In the genomic region with DNA sequence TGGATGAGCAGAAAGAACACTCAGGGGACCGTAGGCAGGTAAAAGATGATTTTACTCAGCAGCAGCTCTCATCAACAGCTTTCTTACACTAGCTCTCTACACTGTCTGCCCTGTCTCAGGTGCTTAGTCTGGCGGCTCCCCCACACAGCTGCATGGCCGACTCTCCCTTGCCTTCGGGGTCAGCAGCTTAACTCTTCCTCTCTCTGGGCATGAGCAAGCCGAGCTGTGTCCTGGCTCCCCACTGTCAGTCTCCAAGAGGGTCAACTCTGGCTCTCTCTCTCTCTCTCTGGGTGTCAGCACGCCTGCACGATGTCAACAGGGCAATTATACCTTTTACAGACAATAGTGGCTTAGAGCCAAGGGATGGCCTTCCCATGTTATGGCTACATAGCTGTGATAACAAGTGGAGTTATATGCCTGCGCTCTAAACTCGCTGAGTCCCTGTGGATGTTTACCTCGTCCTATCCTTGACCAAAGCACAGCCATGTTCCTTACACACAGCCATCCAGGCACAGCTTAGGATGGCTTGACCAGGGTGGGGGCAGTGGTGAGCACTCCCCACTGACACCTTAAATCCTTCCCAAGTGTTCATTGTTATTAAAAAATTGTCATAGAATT, we compare ENCODE assay signal across 10 cellular contexts. TPM values are rescaled to one million over a fixed set of nuclear protein-coding genes. Genes with fewer than 3 reads are reported as not detected.
DNase-seq lines count a peak whose midpoint lies in the region; ATAC-seq and TF ChIP-seq lines count a peak whose summit lies in the region.
"Had no signal": no experiment of that assay in that cellular context is flagged by ENCODE, and none has a peak within 500 bp of the region (broad histone marks: within the 10 kb centered on the region; RNA-seq: fewer than 3 reads in every experiment).

No MANE protein-coding gene starts in this region.

- TF ChIP-seq CTCF in Peyer's patch (IDR thresholded peaks at IDR 0.05) = no peak
- TF ChIP-seq CTCF in gastrocnemius medialis (IDR thresholded peaks at IDR 0.05 in 4 of 5, conservative IDR thresholded peaks at IDR 0.05 in 1 of 5) = no peak
- no peak for TF ChIP-seq CTCF in Caco-2 (IDR thresholded peaks at IDR 0.05; ENCODE audit: insufficient read depth in 1 of 2, low read depth in 1 of 2, low read length in 1 of 2, severe bottlenecking in 1 of 2, unreplicated experiment in 1 of 2)

- H3K9me3 ChIP-seq in CD4-positive, alpha-beta memory T cell (ENCODE audit: control insufficient read depth in 1 of 2, low read length in 2 of 2) = no peaks in the 10 kb centered on the region
- no peaks in the 10 kb centered on the region for H3K9me3 ChIP-seq in Peyer's patch
- H3K9me3 ChIP-seq in gastrocnemius medialis = no peaks in the 10 kb centered on the region
- no peaks in the 10 kb centered on the region for H3K9me3 ChIP-seq in Caco-2

- H3K4me3 ChIP-seq in CD4-positive, alpha-beta memory T cell (ENCODE audit: low read length in 2 of 2) = no peak overlapping the region
- H3K4me3 ChIP-seq in Peyer's patch = peak overlapping the region in 1 of 4 donors; percentile 16
- H3K4me3 ChIP-seq in gastrocnemius medialis = no peak overlapping the region
- no peak overlapping the region for H3K4me3 ChIP-seq in Caco-2 (ENCODE audit: low read depth, low read length)

- POLR2A ChIA-PET in CD4-positive, alpha-beta memory T cell (lab: Charles Lee; ENCODE audit: partially characterized antibody) = no interaction called here
- POLR2A ChIA-PET in Caco-2 (lab: Charles Lee) = no interaction called here

- no peak overlapping the region for H3K27ac ChIP-seq in CD4-positive, alpha-beta memory T cell (ENCODE audit: low read depth, low read length)
- H3K27ac ChIP-seq in Peyer's patch (peak overlapping the region in 3 of 4 donors; percentile 57 to 88 (median 65)), epithelial cell of prostate (peak overlapping the region; percentile 96), gastrocnemius medialis (peak overlapping the region; percentile 30 to 58 (median 58))

- no peak for ATAC-seq in gastrocnemius medialis
- no peak for ATAC-seq in HG02588 (IDR thresholded peaks at IDR 0.05; ENCODE audit: unreplicated experiment)

- H3K4me1 ChIP-seq in CD4-positive, alpha-beta memory T cell (ENCODE audit: insufficient read depth, low read length) = peaks cover 27% of the 10 kb centered on the region
- H3K4me1 ChIP-seq in Peyer's patch (peaks cover 0 to 25% (median 6%) of the 10 kb centered on the region in 4 donors), gastrocnemius medialis (peaks cover 11 to 20% of the 10 kb centered on the region in 2 donors), Caco-2 (peaks cover 4% of the 10 kb centered on the region; the same call in 1 of the 2 replicates)

- no peaks in the 10 kb centered on the region for H3K36me3 ChIP-seq in CD4-positive, alpha-beta memory T cell (ENCODE audit: insufficient read depth, low read length)
- H3K36me3 ChIP-seq in Peyer's patch (no peaks in the 10 kb centered on the region), gastrocnemius medialis (no peaks in the 10 kb centered on the region), Caco-2 (ENCODE audit: control insufficient read depth, insufficient read depth, low read length) (no peaks in the 10 kb centered on the region)

- peaks cover 20 to 35% (median 28%) of the 10 kb centered on the region in 4 donors for H3K4me1 Mint-ChIP-seq in CD4-positive, alpha-beta memory T cell
- H3K4me1 Mint-ChIP-seq in Caco-2 (ENCODE audit: low read depth, unreplicated experiment) = peaks cover 6% of the 10 kb centered on the region

- intact Hi-C loops in CD4-positive, alpha-beta memory T cell (cut with micrococcal nuclease) = loop anchor here (5.0 to 10.0 kb wide), 6 partner anchors 495 to 1425 kb away; partner anchors contain the start of genes CTBS, ODF2L, PRKACB and SH3GLB1
- intact Hi-C loops in gastrocnemius medialis (cut with DNase I; ENCODE audit: low total_unique reads) (loop anchor here (5.0 kb wide), 1 partner anchor 77 kb away; the partner anchor contains the start of gene SYDE2), Caco-2 (cut with micrococcal nuclease; ENCODE audit: unreplicated experiment) (no loop called here)

- H3K27me3 Mint-ChIP-seq in CD4-positive, alpha-beta memory T cell = no peaks in the 10 kb centered on the region
- H3K27me3 Mint-ChIP-seq in Caco-2 (ENCODE audit: insufficient read depth, unreplicated experiment) = no peaks in the 10 kb centered on the region
- H3K27me3 Mint-ChIP-seq: progenitor cell of endocrine pancreas had no signal

- CTCF ChIA-PET in CD4-positive, alpha-beta memory T cell (lab: Charles Lee; ENCODE audit: partially characterized antibody) = interaction anchor here (12.2 kb wide), 1 partner anchor 20 kb away, joined by 218 read pairs; the partner anchor contains the start of gene C1orf52
- CTCF ChIA-PET in Caco-2 (lab: Charles Lee) = no interaction called here

- in situ Hi-C loops in gastrocnemius medialis (cut with MboI; ENCODE audit: low sequenced_read_pairs in 4 of 4) = no loop called here

- BruUV-seq in Caco-2 (replicated peaks; lab: Mats Ljungman, UMichigan) = no TSS peak

- H3K4me3 Mint-ChIP-seq in CD4-positive, alpha-beta memory T cell = peak overlapping the region in 6 of 8 donors; percentile 25 to 49 (median 33)
- H3K4me3 Mint-ChIP-seq in Caco-2 (ENCODE audit: unreplicated experiment) = no peak overlapping the region

- TF ChIP-seq POLR2A in Peyer's patch (IDR thresholded peaks at IDR 0.05) = no peak
- no peak for TF ChIP-seq POLR2A in gastrocnemius medialis (IDR thresholded peaks at IDR 0.05)

- H3K27me3 ChIP-seq in CD4-positive, alpha-beta memory T cell (ENCODE audit: insufficient read depth, low read length) = no peaks in the 10 kb centered on the region
- no peaks in the 10 kb centered on the region for H3K27me3 ChIP-seq in Peyer's patch
- no peaks in the 10 kb centered on the region for H3K27me3 ChIP-seq in gastrocnemius medialis
- no peaks in the 10 kb centered on the region for H3K27me3 ChIP-seq in Caco-2 (replicated peaks; ENCODE audit: control insufficient read depth, insufficient read depth, low read length)

- DNase-seq in CD4-positive, alpha-beta memory T cell = no peak
- DNase-seq in Peyer's patch (no peak), epithelial cell of prostate (ENCODE audit: low read depth, low spot score) (no peak), gastrocnemius medialis (no peak), Caco-2 (no peak), UCSD-AML1 (lab: John Stamatoyannopoulos, UW; ENCODE audit: unreplicated experiment) (no peak), HK-2 (ENCODE audit: unreplicated experiment) (no peak)
- DNase-seq: NCI-H1930 had no signal

- H3K27ac Mint-ChIP-seq in CD4-positive, alpha-beta memory T cell = peak overlapping the region in 5 of 7 donors; percentile 53 to 87 (median 83)
- H3K27ac Mint-ChIP-seq in Caco-2 (ENCODE audit: unreplicated experiment) = no peak overlapping the region
- H3K27ac Mint-ChIP-seq: progenitor cell of endocrine pancreas had no signal

- H3K36me3 Mint-ChIP-seq in CD4-positive, alpha-beta memory T cell = peaks cover 0 to 9% of the 10 kb centered on the region in 2 donors
- H3K36me3 Mint-ChIP-seq in Caco-2 (ENCODE audit: insufficient read depth, unreplicated experiment) = no peaks in the 10 kb centered on the region

- H3K9me3 Mint-ChIP-seq in CD4-positive, alpha-beta memory T cell = no peaks in the 10 kb centered on the region
- H3K9me3 Mint-ChIP-seq in Caco-2 (ENCODE audit: unreplicated experiment) = no peaks in the 10 kb centered on the region

RNA-seq across cellular contexts. Expression of gene BCL10, which starts 3.1 kb away (rescaled TPM):
- total RNA-seq in CD4-positive, alpha-beta memory T cell = 10 to 100 TPM; 36.1 to 37.0 TPM
- 10 to 100 TPM; 21.2 to 25.4 TPM for polyA plus RNA-seq in CD4-positive, alpha-beta memory T cell
- total RNA-seq in Peyer's patch (10 to 100 TPM; 25.6 to 45.7 (median 37.0) TPM), gastrocnemius medialis (1 to 10 TPM; 4.3 to 6.4 (median 5.4) TPM), Caco-2 (2022) (18.1 and 18.6 TPM in 2 replicates)

RNA-seq across cellular contexts. Expression of gene C1orf52, which starts 20.1 kb away (rescaled TPM):
- total RNA-seq in CD4-positive, alpha-beta memory T cell = 10 to 100 TPM; 39.6 to 41.6 TPM
- polyA plus RNA-seq in CD4-positive, alpha-beta memory T cell = 10 to 100 TPM; 21.2 to 25.8 TPM
- total RNA-seq in Peyer's patch (10 to 100 TPM; 15.1 to 57.8 (median 18.4) TPM), gastrocnemius medialis (10 to 100 TPM; 11.1 to 20.8 (median 16.5) TPM), Caco-2 (2022) (30.4 and 30.7 TPM in 2 replicates)
